9 cellular contexts compared by ENCODE assay signal in the genomic region with DNA sequence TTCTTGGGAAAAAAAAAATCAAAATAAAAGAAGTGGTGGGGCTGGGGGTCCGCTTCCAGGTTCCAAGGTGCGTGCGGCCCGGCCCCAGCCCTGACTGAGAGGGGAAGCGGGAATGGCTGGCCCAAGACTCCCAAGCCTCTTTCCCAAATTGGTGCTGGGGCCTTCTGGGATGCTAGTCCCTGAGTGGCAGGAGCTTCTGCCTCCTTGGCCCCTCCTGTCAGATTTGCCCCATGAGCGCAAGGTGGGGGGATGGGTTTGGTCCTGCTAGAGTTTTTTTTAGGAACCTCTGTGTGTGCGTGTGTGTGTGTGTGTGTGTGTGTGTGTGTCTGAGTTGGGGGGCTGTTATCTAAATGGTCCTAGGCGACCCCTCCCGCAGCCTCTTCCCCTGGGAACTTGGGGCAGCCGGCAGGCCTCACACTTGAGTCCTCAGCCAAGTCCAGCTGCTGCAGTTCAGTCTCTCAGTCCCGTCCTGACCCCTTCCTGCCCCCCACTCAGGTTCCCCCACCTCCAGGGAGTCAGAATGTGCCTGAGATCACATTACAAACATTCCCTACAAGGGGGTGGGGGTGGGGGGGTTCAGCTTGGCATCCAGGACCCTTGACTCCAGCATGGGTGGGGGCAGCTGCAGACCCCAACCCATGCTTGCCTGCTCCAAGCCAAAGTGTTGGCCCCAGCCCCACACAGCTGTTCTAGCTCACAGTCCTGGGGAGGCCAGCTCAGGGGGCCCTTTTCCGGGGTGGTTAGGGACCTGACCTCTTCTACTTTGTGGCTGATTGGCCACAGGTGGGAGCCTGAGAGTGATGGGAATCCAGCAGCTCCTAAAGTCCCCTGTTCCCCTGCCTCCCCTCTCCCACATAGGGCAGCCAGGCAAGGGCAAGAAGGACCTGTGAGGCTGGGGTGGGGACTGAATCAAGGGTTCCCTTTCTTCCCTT. TPM values are rescaled to one million over a fixed set of nuclear protein-coding genes. Genes with fewer than 3 reads are reported as not detected.
DNase-seq lines count a peak whose midpoint lies in the region; ATAC-seq, FAIRE-seq and TF ChIP-seq lines count a peak whose summit lies in the region.
"Had no signal": no experiment of that assay in that cellular context is flagged by ENCODE, and none has a peak within 500 bp of the region (broad histone marks: within the 10 kb centered on the region; RNA-seq: fewer than 3 reads in every experiment).

No MANE protein-coding gene starts in this region.

- no CpG with 5 or more reads among the region's 12 CpGs for WGBS in H9 (ENCODE audit: extremely low coverage, insufficient read length, low lambda C conversion rate)

- H3K4me3 Mint-ChIP-seq in H9 (peak overlapping the region in 1 of 2 experiments; percentile 86; a peak in 2 of 5 replicates), astrocyte (ENCODE audit: unreplicated experiment) (peak overlapping the region; percentile 89)

- H3K9me3 Mint-ChIP-seq in H9 (peaks cover 53 to 65% of the 10 kb centered on the region in 2 experiments), astrocyte (ENCODE audit: unreplicated experiment) (no peaks in the 10 kb centered on the region)

- H3K4me1 ChIP-seq in H9 (ENCODE audit: insufficient read depth, low read length) (no peaks in the 10 kb centered on the region), astrocyte (ENCODE audit: insufficient read depth, low read length) (peaks cover 20% of the 10 kb centered on the region), iPS-20b (ENCODE audit: insufficient read depth, low read length) (peaks cover 6% of the 10 kb centered on the region; the same call in 1 of the 2 replicates)

- H3K36me3 Mint-ChIP-seq in H9 (ENCODE audit: insufficient read depth in 1 of 3, low read depth in 3 of 3), result peaks cover 2 to 7% (median 5%) of the 10 kb centered on the region in 3 experiments; a peak in 6 of 7 replicates
- peaks cover 2% of the 10 kb centered on the region for H3K36me3 Mint-ChIP-seq in astrocyte (ENCODE audit: low read depth, unreplicated experiment)

- H3K27ac ChIP-seq in H9 (ENCODE audit: insufficient read length, low read depth, low read length) (no peak overlapping the region), astrocyte (ENCODE audit: low read depth, low read length) (no peak overlapping the region), iPS-20b (ENCODE audit: low read length) (no peak overlapping the region)

- no peak overlapping the region for H2BK12ac ChIP-seq in H9 (ENCODE audit: insufficient read length, low read depth, low read length)

- peaks cover 7% of the 10 kb centered on the region for H3K23me2 ChIP-seq in H9 (ENCODE audit: insufficient read length, low read depth, low read length, poor library complexity, severe bottlenecking)

- H3K4me3 ChIP-seq in astrocyte (ENCODE audit: insufficient read depth, low read depth, low read length) (no peak overlapping the region), iPS-20b (ENCODE audit: low read length) (peak overlapping the region; percentile 52; the same call in 1 of the 2 replicates), skeletal muscle cell (ENCODE audit: low read depth, low read length) (peak overlapping the region; percentile 72)

- H3K14ac ChIP-seq in H9 (ENCODE audit: insufficient read depth, low read length), result no peak overlapping the region

- H3K27me3 Mint-ChIP-seq in H9 (ENCODE audit: low read depth), result peaks cover 97% of the 10 kb centered on the region
- no peaks in the 10 kb centered on the region for H3K27me3 Mint-ChIP-seq in astrocyte (ENCODE audit: low read depth, unreplicated experiment)

- H3K23ac ChIP-seq in H9 (ENCODE audit: insufficient read length, low read depth, low read length), result no peak overlapping the region

- no peak overlapping the region for H3T11ph ChIP-seq in H9 (ENCODE audit: low read length)

- no peak overlapping the region for H2AK5ac ChIP-seq in H9 (ENCODE audit: insufficient read length, low read length)

- H3K36me3 ChIP-seq in astrocyte (ENCODE audit: insufficient read depth, low read length) (no peaks in the 10 kb centered on the region), iPS-20b (ENCODE audit: insufficient read depth, low read depth, low read length) (no peaks in the 10 kb centered on the region)

- no peak overlapping the region for H4K5ac ChIP-seq in H9 (ENCODE audit: insufficient read length, low read depth, low read length)

- H3K56ac ChIP-seq in H9 (ENCODE audit: insufficient read length, low read depth, low read length), result no peak overlapping the region

- no peak overlapping the region for H2BK5ac ChIP-seq in H9 (ENCODE audit: insufficient read length, low read length)

- no peak overlapping the region for H3K4ac ChIP-seq in H9 (ENCODE audit: low read depth, low read length)

- H3K27ac Mint-ChIP-seq in H9 (no peak overlapping the region), astrocyte (ENCODE audit: unreplicated experiment) (no peak overlapping the region)

- DNase-seq in H9 (peak; percentile 18), astrocyte (ENCODE audit: low read depth) (no peak), skeletal muscle cell (ENCODE audit: low read depth) (no peak)
- no peak for DNase-seq in stimulated activated naive CD8-positive, alpha-beta T cell treated with anti-CD3 and anti-CD28 coated beads, Interleukin-15, Interleukin-2, amounts not matched to agents 100 U/mL and 50 U/mL, for 24 hours
- no peak for DNase-seq in effector CD8-positive, alpha-beta T cell (lab: John Stamatoyannopoulos, UW)
- DNase-seq: activated naive CD4-positive, alpha-beta T cell treated with Interleukin-2 at 50 U/mL for 16 hours had no signal

- ATAC-seq in GM21367 (IDR thresholded peaks at IDR 0.05; ENCODE audit: unreplicated experiment) (no peak), HG02610 (IDR thresholded peaks at IDR 0.05; ENCODE audit: unreplicated experiment) (no peak)
- ATAC-seq in stimulated activated naive CD8-positive, alpha-beta T cell treated with anti-CD3 and anti-CD28 coated beads, Interleukin-15, Interleukin-2, amounts not matched to agents 100 U/mL and 50 U/mL, for 24 hours, result no peak

- no peak overlapping the region for H3K9ac ChIP-seq in H9 (ENCODE audit: extremely low read depth, insufficient read length, low read length)
- H3K9ac ChIP-seq in astrocyte (ENCODE audit: low read length), result peak overlapping the region; percentile 80
- H3K9ac ChIP-seq in iPS-20b (ENCODE audit: low read depth, low read length), result no peak overlapping the region

- no peak overlapping the region for H2AFZ ChIP-seq in H9 (ENCODE audit: low read length)
- H2AFZ ChIP-seq in astrocyte (ENCODE audit: low read depth, low read length), result no peak overlapping the region

- H4K8ac ChIP-seq in H9 (replicated peaks; ENCODE audit: insufficient read length, low read depth, low read length), result no peak overlapping the region

- H4K91ac ChIP-seq in H9 (ENCODE audit: insufficient read length, low read depth, low read length), result no peak overlapping the region

- H3K9me3 ChIP-seq in H9 (ENCODE audit: control insufficient read depth, low read depth, low read length) (no peaks in the 10 kb centered on the region), astrocyte (ENCODE audit: insufficient read depth, low read depth, low read length) (no peaks in the 10 kb centered on the region), iPS-20b (ENCODE audit: insufficient read depth, low read depth, low read length) (no peaks in the 10 kb centered on the region)

- H3K4me1 Mint-ChIP-seq in H9, result peaks cover 13 to 32% of the 10 kb centered on the region in 2 experiments
- H3K4me1 Mint-ChIP-seq in astrocyte (ENCODE audit: low read depth, unreplicated experiment), result peaks cover 3% of the 10 kb centered on the region

- H3K27me3 ChIP-seq in H9 (ENCODE audit: insufficient read depth, low read length) (peaks cover 66% of the 10 kb centered on the region), astrocyte (ENCODE audit: insufficient read depth, low read length) (no peaks in the 10 kb centered on the region), iPS-20b (ENCODE audit: insufficient read depth, low read length) (peaks cover 79% of the 10 kb centered on the region)

- peak overlapping the region; percentile 59 for H3K4me2 ChIP-seq in H9 (ENCODE audit: insufficient read depth, insufficient read length, low read length)
- H3K4me2 ChIP-seq in astrocyte (ENCODE audit: low read length), result peak overlapping the region; percentile 90

- no peak overlapping the region for H2BK120ac ChIP-seq in H9 (ENCODE audit: low read depth, low read length, poor library complexity, severe bottlenecking)

- H2BK20ac ChIP-seq in H9 (ENCODE audit: low read depth, low read length, poor library complexity, severe bottlenecking), result no peak overlapping the region

- H2BK15ac ChIP-seq in H9 (ENCODE audit: low read depth, low read length), result no peak overlapping the region

- no peak for FAIRE-seq in astrocyte (lab: Jason Lieb, UNC)

- H3K18ac ChIP-seq in H9 (ENCODE audit: insufficient read length, low read depth, low read length), result no peak overlapping the region

- H4K20me1 ChIP-seq in H9 (ENCODE audit: control insufficient read depth, insufficient read depth, insufficient read length) (no peaks in the 10 kb centered on the region), astrocyte (ENCODE audit: insufficient read depth, low read length) (peaks cover 60% of the 10 kb centered on the region)

- no peaks in the 10 kb centered on the region for H3K79me1 ChIP-seq in H9 (ENCODE audit: insufficient read depth, low read depth, low read length, poor library complexity, severe bottlenecking)

- no peaks in the 10 kb centered on the region for H3K79me2 ChIP-seq in H9 (ENCODE audit: insufficient read depth, low read length)
- H3K79me2 ChIP-seq in astrocyte (ENCODE audit: insufficient read depth, low read length), result peaks cover 71% of the 10 kb centered on the region

- TF ChIP-seq CTCF in H9 (conservative IDR thresholded peaks at IDR 0.05) (no peak), astrocyte (IDR thresholded peaks at IDR 0.05; ENCODE audit: insufficient read depth, low read depth, low read length) (no peak)

RNA-seq across cellular contexts. Expression of gene EFNB1, which starts 4.0 kb away (rescaled TPM):
- total RNA-seq in H9 (2021) (2.7 and 3.1 TPM in 2 replicates), astrocyte (23.0 and 23.3 TPM in 2 replicates)
